In genomic region chr9:68894502-68894901, GRCh38 we compare ENCODE assay signal across 17 cellular contexts.
A peak's percentile ranks its signal among the peaks of the same experiment; 100 is the strongest.
DNase-seq lines count a peak whose midpoint lies in the region; ATAC-seq, FAIRE-seq and TF ChIP-seq lines count a peak whose summit lies in the region.
"Had no signal": no experiment of that assay in that cellular context is flagged by ENCODE, and none has a peak within 500 bp of the region (broad histone marks: within the 10 kb centered on the region; RNA-seq: fewer than 3 reads in every experiment).

No MANE protein-coding gene starts in this region.

- H3K9ac ChIP-seq in K562 (ENCODE audit: insufficient read depth in 1 of 2, low read depth in 2 of 2, low read length in 2 of 2), result no peak overlapping the region

- intact Hi-C loops in K562 (cut with micrococcal nuclease) (no loop called here), prostate gland (cut with DNase I) (no loop called here)

- 92% methylated on average over 7 of the region's 7 CpGs for WGBS in K562 (ENCODE audit: insufficient coverage, low coverage, missing lambda C conversion rate)
- WGBS in prostate gland, result 72% methylated on average over 7 of the region's 7 CpGs

- H3K27ac ChIP-seq in K562 (ENCODE audit: extremely low read depth, low read depth, low read length) (no peak overlapping the region), prostate gland (no peak overlapping the region)
- H3K27ac ChIP-seq: epithelial cell of prostate, right atrium auricular region, transverse colon had no signal

- peak overlapping the region; percentile 97 for H3K27ac Mint-ChIP-seq in activated CD4-positive, alpha-beta T cell treated with anti-CD3 and anti-CD28 coated beads, Interleukin-2, amount 10 ng/mL, durations not matched to agents 7 days and 5 days
- H3K27ac Mint-ChIP-seq in naive thymus-derived CD8-positive, alpha-beta T cell, result peak overlapping the region in 8 of 10 donors; percentile 27 to 92 (median 72)

- H3K9me3 ChIP-seq in K562 (replicated peaks; ENCODE audit: control insufficient read depth, insufficient read depth, low read depth, low read length) (no peaks in the 10 kb centered on the region), prostate gland (no peaks in the 10 kb centered on the region)
- H3K9me3 ChIP-seq: Caco-2, right atrium auricular region, transverse colon had no signal

- H3K4me2 ChIP-seq in K562 (ENCODE audit: insufficient read depth, low read length), result no peak overlapping the region

- no peaks in the 10 kb centered on the region for H3K27me3 Mint-ChIP-seq in activated CD4-positive, alpha-beta T cell treated with anti-CD3 and anti-CD28 coated beads, Interleukin-2, amount 10 ng/mL, durations not matched to agents 7 days and 5 days
- H3K27me3 Mint-ChIP-seq in naive thymus-derived CD8-positive, alpha-beta T cell, result no peaks in the 10 kb centered on the region

- TF ChIP-seq CTCF in K562 (IDR thresholded peaks at IDR 0.05 in 2 of 3, conservative IDR thresholded peaks at IDR 0.05 in 1 of 3; ENCODE audit: insufficient read depth in 2 of 3, low read depth in 1 of 3, low read length in 3 of 3) (no peak), prostate gland (IDR thresholded peaks at IDR 0.05) (no peak)

- FAIRE-seq in GM18507 (lab: Jason Lieb, UNC), result peak; percentile 45
- no peak for FAIRE-seq in K562 (lab: Jason Lieb, UNC)
- FAIRE-seq: H54 had no signal

- H2AFZ ChIP-seq in K562 (ENCODE audit: low read depth, low read length), result no peak overlapping the region

- no peak for TF ChIP-seq POLR2A in K562 (conservative IDR thresholded peaks at IDR 0.05)
- no peak for TF ChIP-seq POLR2A in prostate gland (IDR thresholded peaks at IDR 0.05)

- in situ Hi-C loops in K562 (cut with MboI), result no loop called here

- no peaks in the 10 kb centered on the region for H3K36me3 Mint-ChIP-seq in activated CD4-positive, alpha-beta T cell treated with anti-CD3 and anti-CD28 coated beads, Interleukin-2, amount 10 ng/mL, durations not matched to agents 7 days and 5 days (ENCODE audit: low read depth)
- no peaks in the 10 kb centered on the region for H3K36me3 Mint-ChIP-seq in naive thymus-derived CD8-positive, alpha-beta T cell
- H3K36me3 Mint-ChIP-seq: activated naive CD4-positive, alpha-beta T cell treated with anti-CD3 and anti-CD28 coated beads, Interleukin-2, amount 50 U/mL, for 72 hours had no signal

- POLR2A ChIA-PET in activated CD4-positive, alpha-beta T cell treated with anti-CD3 and anti-CD28 coated beads, Interleukin-2, amount 10 ng/mL, durations not matched to agents 7 days and 5 days (lab: Charles Lee), result no interaction called here
- POLR2A ChIA-PET in K562 (lab: Yijun Ruan, JAX), result no interaction called here
- POLR2A ChIA-PET in naive thymus-derived CD8-positive, alpha-beta T cell (lab: Charles Lee), result no interaction called here

- H3K4me1 ChIP-seq in K562 (replicated peaks in 1 of 2; ENCODE audit: control insufficient read depth in 2 of 2, insufficient read depth in 2 of 2, low read length in 2 of 2) (no peaks in the 10 kb centered on the region), prostate gland (replicated peaks) (no peaks in the 10 kb centered on the region)
- H3K4me1 ChIP-seq: Caco-2, transverse colon had no signal

- CTCF ChIA-PET in activated CD4-positive, alpha-beta T cell treated with anti-CD3 and anti-CD28 coated beads, Interleukin-2, amount 10 ng/mL, durations not matched to agents 7 days and 5 days (lab: Charles Lee), result interaction anchor here (1.2 kb wide), 1 partner anchor 20 kb away, joined by 3 read pairs; no protein-coding TSS in a partner anchor
- CTCF ChIA-PET in K562 (lab: Yijun Ruan, JAX; ENCODE audit: low intra/inter-chr PET ratio), result no interaction called here

- peaks cover 44% of the 10 kb centered on the region for H3K4me1 Mint-ChIP-seq in activated CD4-positive, alpha-beta T cell treated with anti-CD3 and anti-CD28 coated beads, Interleukin-2, amount 10 ng/mL, durations not matched to agents 7 days and 5 days
- peaks cover 28 to 48% (median 46%) of the 10 kb centered on the region in 4 donors for H3K4me1 Mint-ChIP-seq in naive thymus-derived CD8-positive, alpha-beta T cell

- H3K36me3 ChIP-seq in K562 (ENCODE audit: control insufficient read depth, insufficient read depth, low read length), result 0 out of 3 replicates have a peak, but pooled peaks cover 2% of the 10 kb centered on the region
- no peaks in the 10 kb centered on the region for H3K36me3 ChIP-seq in prostate gland
- H3K36me3 ChIP-seq: right atrium auricular region, transverse colon had no signal

- H3K9me1 ChIP-seq in K562 (ENCODE audit: control insufficient read depth, insufficient read depth, low read length), result no peaks in the 10 kb centered on the region

- H3K27me3 ChIP-seq in K562 (ENCODE audit: control insufficient read depth in 2 of 2, insufficient read depth in 2 of 2, low read length in 2 of 2), result no peaks in the 10 kb centered on the region
- H3K27me3 ChIP-seq in prostate gland (replicated peaks; ENCODE audit: insufficient read depth), result no peaks in the 10 kb centered on the region
- H3K27me3 ChIP-seq: right atrium auricular region, transverse colon had no signal

- TF ChIP-seq EP300 in K562 (IDR thresholded peaks at IDR 0.05; ENCODE audit: low read length), result no peak

- H3K79me2 ChIP-seq in K562 (ENCODE audit: control insufficient read depth, insufficient read depth, low read length), result no peaks in the 10 kb centered on the region

- H3K4me3 ChIP-seq in K562 (no peak overlapping the region), prostate gland (no peak overlapping the region)
- H3K4me3 ChIP-seq: right atrium auricular region, transverse colon had no signal

- BruUV-seq in K562 (replicated peaks; lab: Mats Ljungman, UMichigan), result no TSS peak

- ATAC-seq in K562, result no peak
- ATAC-seq in naive thymus-derived CD8-positive, alpha-beta T cell, result peak in 1 of 2 donors; percentile 50

- H4K20me1 ChIP-seq in K562 (replicated peaks; ENCODE audit: control insufficient read depth, insufficient read depth, low read length), result no peaks in the 10 kb centered on the region

- no peaks in the 10 kb centered on the region for H3K9me3 Mint-ChIP-seq in activated CD4-positive, alpha-beta T cell treated with anti-CD3 and anti-CD28 coated beads, Interleukin-2, amount 10 ng/mL, durations not matched to agents 7 days and 5 days
- H3K9me3 Mint-ChIP-seq in naive thymus-derived CD8-positive, alpha-beta T cell, result no peaks in the 10 kb centered on the region
- H3K9me3 Mint-ChIP-seq: activated naive CD4-positive, alpha-beta T cell treated with anti-CD3 and anti-CD28 coated beads, Interleukin-2, amount 50 U/mL, for 72 hours had no signal

- DNase-seq in activated CD4-positive, alpha-beta T cell treated with anti-CD3 and anti-CD28 coated beads, Interleukin-2, amount 10 ng/mL, durations not matched to agents 7 days and 5 days, result no peak
- DNase-seq in activated CD4-positive, alpha-beta T cell treated with anti-CD3 and anti-CD28 coated beads, Interleukin-2, amount 50 U/mL, for 48 hours, result no peak
- no peak for DNase-seq in GM18507 (ENCODE audit: extremely low spot score, insufficient read length, low read depth)
- no peak for DNase-seq in K562 (ENCODE audit: extremely low read depth in 1 of 4, low spot score in 3 of 4)
- DNase-seq in naive thymus-derived CD8-positive, alpha-beta T cell, result peak in 2 of 10 donors; percentile 14 to 29
- no peak for DNase-seq in stimulated activated CD4-positive, alpha-beta T cell treated with anti-CD3 and anti-CD28 coated beads, Interleukin-4, amount 100 ng/mL, for 4 hours
- no peak for DNase-seq in prostate gland (ENCODE audit: low spot score)
- no peak for DNase-seq in dedifferentiated amniotic fluid mesenchymal stem cell (ENCODE audit: extremely low spot score)
- DNase-seq: Caco-2; mammary epithelial cell; NCI-H146; stimulated activated CD4-positive, alpha-beta T cell treated with anti-CD3 and anti-CD28 coated beads, Interleukin-1b, Interleukin-23, amount 100 ng/mL, for 48 hours; transverse colon had no signal

- H3K4me3 Mint-ChIP-seq in activated CD4-positive, alpha-beta T cell treated with anti-CD3 and anti-CD28 coated beads, Interleukin-2, amount 10 ng/mL, durations not matched to agents 7 days and 5 days, result peak overlapping the region; percentile 20
- peak overlapping the region; percentile 18 to 72 (median 60) for H3K4me3 Mint-ChIP-seq in naive thymus-derived CD8-positive, alpha-beta T cell

- no peak for TF ChIP-seq RAD21 in K562 (CRISPR knock-in tag; conservative IDR thresholded peaks at IDR 0.05 in 1 of 2, IDR thresholded peaks at IDR 0.05 in 1 of 2)

TF ChIP-seq in K562, 482 proteins besides CTCF, POLR2A, EP300 and RAD21:
- no peak for TF ChIP-seq ZNF175 (CRISPR knock-in tag; IDR thresholded peaks at IDR 0.05; ENCODE audit: low read depth)
- TF ChIP-seq ZFP30 (CRISPR knock-in tag; IDR thresholded peaks at IDR 0.05; ENCODE audit: borderline replicate concordance), result no peak
- no peak for TF ChIP-seq CBX8 (IDR thresholded peaks at IDR 0.05; ENCODE audit: borderline replicate concordance, extremely low read depth, low read depth, low read length, poor library complexity, severe bottlenecking)
- TF ChIP-seq NELFE (IDR thresholded peaks at IDR 0.05; ENCODE audit: insufficient read depth, insufficient read length), result no peak
- no peak for TF ChIP-seq KDM4B (IDR thresholded peaks at IDR 0.05; ENCODE audit: borderline replicate concordance in 2 of 2, low read depth in 1 of 2)
- no peak for TF ChIP-seq ZNF133 (CRISPR knock-in tag; IDR thresholded peaks at IDR 0.05)
- TF ChIP-seq C11orf30 (IDR thresholded peaks at IDR 0.05; ENCODE audit: low read depth), result peak; percentile 41; the same call in 1 of the 2 replicates
- TF ChIP-seq ZNF316 (IDR thresholded peaks at IDR 0.05), result peak; percentile 48; the same call in 1 of the 2 replicates
- TF ChIP-seq KDM5B (IDR thresholded peaks at IDR 0.05; ENCODE audit: insufficient replicate concordance, low read depth, low read length), result no peak
- TF ChIP-seq HNRNPH1 (optimal IDR thresholded peaks at IDR 0.05; ENCODE audit: low read depth, low read length), result no peak
- TF ChIP-seq HMGN3 (IDR thresholded peaks at IDR 0.05; ENCODE audit: borderline replicate concordance, extremely low read depth, insufficient read length, low read depth, low read length), result no peak
TF ChIP-seq in K562: peak in this region for 2.
